ENCODE assay signal across 3 cellular contexts in the genomic region with DNA sequence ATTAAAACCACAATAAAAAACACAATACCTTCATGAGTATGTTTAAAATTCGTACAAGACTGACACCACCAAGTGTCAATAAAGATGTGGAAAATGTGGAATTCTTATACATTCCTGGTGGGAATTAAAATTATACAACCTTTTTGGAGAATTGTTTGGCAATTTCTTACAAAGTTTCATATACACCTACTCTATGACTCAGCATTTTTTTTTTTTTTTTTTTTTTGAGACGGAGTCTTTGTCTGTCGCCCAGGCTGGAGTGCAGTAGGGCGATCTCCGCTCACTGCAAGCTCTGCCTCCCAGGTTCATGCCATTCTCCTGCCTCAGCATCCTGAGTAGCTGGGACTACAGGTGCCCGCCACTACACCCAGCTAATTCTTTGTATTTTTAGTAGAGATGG.
TF ChIP-seq lines count a peak whose summit lies in the region.

No MANE protein-coding gene starts in this region.

TF ChIP-seq in IMR-90, 13 proteins besides CTCF, POLR2A, EP300 and RAD21:
- TF ChIP-seq MAFK (IDR thresholded peaks at IDR 0.05; ENCODE audit: low read depth, low read length) (peak; percentile 61), NFE2L2 (IDR thresholded peaks at IDR 0.05; ENCODE audit: low read depth, low read length) (peak; percentile 92)

TF ChIP-seq in K562, 482 proteins besides CTCF, POLR2A, EP300 and RAD21 (continued from another document):
- TF ChIP-seq NFE2 (IDR thresholded peaks at IDR 0.05; ENCODE audit: low read depth), result peak; percentile 31; the same call in 1 of the 2 replicates
- TF ChIP-seq MAFG (tag; conservative IDR thresholded peaks at IDR 0.05), result peak; percentile 72
- peak; percentile 45; the same call in 1 of the 2 replicates for TF ChIP-seq MAFK (IDR thresholded peaks at IDR 0.05; ENCODE audit: low read length)
- TF ChIP-seq NFE2L1 (tag; IDR thresholded peaks at IDR 0.05; ENCODE audit: borderline replicate concordance, low read depth), result peak; percentile 63; the same call in 1 of the 2 replicates
- peak; percentile 62 for TF ChIP-seq MAFF (IDR thresholded peaks at IDR 0.05; ENCODE audit: low read length)
- peak; percentile 11; the same call in 1 of the 2 replicates for TF ChIP-seq ZNF384 (IDR thresholded peaks at IDR 0.05; ENCODE audit: low read depth, low read length)
- TF ChIP-seq ZNF316 (IDR thresholded peaks at IDR 0.05), result peak; percentile 73

TF ChIP-seq in HepG2, 621 proteins besides CTCF, POLR2A, EP300 and RAD21:
- TF ChIP-seq MAFF (IDR thresholded peaks at IDR 0.05; ENCODE audit: low read depth, low read length), result peak; percentile 43
- peak; percentile 39 to 56; a peak in 3 of 4 replicates for TF ChIP-seq MAFK (conservative IDR thresholded peaks at IDR 0.05 in 1 of 2, IDR thresholded peaks at IDR 0.05 in 1 of 2; ENCODE audit: low read length in 2 of 2)
- peak; percentile 88 for TF ChIP-seq NFE2L2 (IDR thresholded peaks at IDR 0.05; ENCODE audit: low read length)
